ENCODE assay signal across 8 cellular contexts in genomic region chr3:4904801-4905695, GRCh38.
DNase-seq lines count a peak whose midpoint lies in the region; ATAC-seq and TF ChIP-seq lines count a peak whose summit lies in the region.

No MANE protein-coding gene starts in this region.

- intact Hi-C loops in activated CD4-positive, alpha-beta T cell treated with anti-CD3 and anti-CD28 coated beads, Interleukin-2, amount 10 ng/mL, durations not matched to agents 24 days and 14 days (cut with micrococcal nuclease) = loop anchor here (5.0 kb wide), 7 partner anchors 128 to 518 kb away; partner anchors contain the start of gene ITPR1
- intact Hi-C loops in activated CD4-positive, alpha-beta T cell treated with anti-CD3 and anti-CD28 coated beads for 36 hours (cut with DNase I, micrococcal nuclease) = loop anchor here (5.0 kb wide), 3 partner anchors 73 to 287 kb away; no protein-coding TSS in a partner anchor
- intact Hi-C loops in activated T-helper 1 cell treated with anti-CD3 and anti-CD28 coated beads, Interleukin-12 subunit alpha, Interleukin-12 subunit beta, Interleukin-2, Interleukin-4 antibody, amounts not matched to agents 30 ng/mL and 10 ng/mL and 1 ng/mL, durations not matched to agents 14 hours and 24 hours and 36 hours (cut with micrococcal nuclease) = loop anchor here (5.0 kb wide), 3 partner anchors 132 to 498 kb away; partner anchors contain the start of gene ARL8B
- intact Hi-C loops in right cardiac atrium (cut with DNase I) = loop anchor here in 1 of 4 donors (10.0 kb wide), 1 partner anchor 50 kb away; no protein-coding TSS in a partner anchor
- intact Hi-C loops in psoas muscle (cut with DNase I) = no loop called here

- POLR2A ChIA-PET in activated CD4-positive, alpha-beta T cell treated with anti-CD3 and anti-CD28 coated beads for 36 hours (lab: Charles Lee) = interaction anchor here (0.5 to 0.6 kb wide), 3 partner anchors 83 to 194 kb away, joined by 3 to 5 read pairs (median 3); no protein-coding TSS in a partner anchor

- H3K27me3 ChIP-seq in right cardiac atrium (ENCODE audit: control insufficient read depth, insufficient read depth) (no peaks in the 10 kb centered on the region), psoas muscle (ENCODE audit: insufficient read depth in 3 of 3, low read length in 2 of 3) (no peaks in the 10 kb centered on the region)

- H3K36me3 ChIP-seq in psoas muscle (ENCODE audit: insufficient read depth in 1 of 2, low read depth in 1 of 2) = no peaks in the 10 kb centered on the region

- H3K4me3 Mint-ChIP-seq in activated CD4-positive, alpha-beta T cell treated with anti-CD3 and anti-CD28 coated beads, Interleukin-2, amount 10 ng/mL, durations not matched to agents 24 days and 14 days = peak overlapping the region; percentile 60
- no peak overlapping the region for H3K4me3 Mint-ChIP-seq in activated CD4-positive, alpha-beta T cell treated with anti-CD3 and anti-CD28 coated beads for 36 hours
- peak overlapping the region; percentile 64 for H3K4me3 Mint-ChIP-seq in activated T-helper 1 cell treated with anti-CD3 and anti-CD28 coated beads, Interleukin-12 subunit alpha, Interleukin-12 subunit beta, Interleukin-2, Interleukin-4 antibody, amounts not matched to agents 30 ng/mL and 10 ng/mL and 1 ng/mL, durations not matched to agents 14 hours and 24 hours and 36 hours
- peak overlapping the region; percentile 65 for H3K4me3 Mint-ChIP-seq in type B pancreatic cell

- H3K9me3 ChIP-seq in right cardiac atrium (ENCODE audit: control insufficient read depth, low read length) (no peaks in the 10 kb centered on the region), psoas muscle (no peaks in the 10 kb centered on the region)

- peaks cover 4% of the 10 kb centered on the region for H3K36me3 Mint-ChIP-seq in activated CD4-positive, alpha-beta T cell treated with anti-CD3 and anti-CD28 coated beads, Interleukin-2, amount 10 ng/mL, durations not matched to agents 24 days and 14 days (ENCODE audit: low read depth)
- no peaks in the 10 kb centered on the region for H3K36me3 Mint-ChIP-seq in activated CD4-positive, alpha-beta T cell treated with anti-CD3 and anti-CD28 coated beads for 36 hours (ENCODE audit: low read depth)
- H3K36me3 Mint-ChIP-seq in activated T-helper 1 cell treated with anti-CD3 and anti-CD28 coated beads, Interleukin-12 subunit alpha, Interleukin-12 subunit beta, Interleukin-2, Interleukin-4 antibody, amounts not matched to agents 30 ng/mL and 10 ng/mL and 1 ng/mL, durations not matched to agents 14 hours and 24 hours and 36 hours (ENCODE audit: low read depth) = peaks cover 15% of the 10 kb centered on the region
- no peaks in the 10 kb centered on the region for H3K36me3 Mint-ChIP-seq in type B pancreatic cell

- H3K4me3 ChIP-seq in fibroblast of pulmonary artery (replicated peaks; ENCODE audit: low read depth, low read length) (no peak overlapping the region), right cardiac atrium (ENCODE audit: low read length) (no peak overlapping the region), psoas muscle (no peak overlapping the region)

- 62% methylated on average over 9 of the region's 9 CpGs for WGBS in right cardiac atrium
- 63 to 73% (median 65%) methylated on average over 9 of the region's 9 CpGs for WGBS in psoas muscle, 3 donors

- no peak for ATAC-seq in activated CD4-positive, alpha-beta T cell treated with anti-CD3 and anti-CD28 coated beads for 36 hours
- ATAC-seq in right cardiac atrium (no peak), psoas muscle (no peak)

- H3K27ac ChIP-seq in right cardiac atrium (ENCODE audit: low read length) (no peak overlapping the region), psoas muscle (no peak overlapping the region)

- H3K4me1 ChIP-seq in right cardiac atrium (ENCODE audit: control insufficient read depth, insufficient read depth, low read length) = peaks cover 4% of the 10 kb centered on the region
- H3K4me1 ChIP-seq in psoas muscle = no peaks in the 10 kb centered on the region

- CTCF ChIA-PET in activated CD4-positive, alpha-beta T cell treated with anti-CD3 and anti-CD28 coated beads for 36 hours (lab: Charles Lee) = interaction anchor here (0.6 to 2.2 kb wide), 8 partner anchors 38 to 547 kb away, joined by 3 to 21 read pairs (median 4); partner anchors contain the start of gene BHLHE40

- TF ChIP-seq CTCF in fibroblast of pulmonary artery (IDR thresholded peaks at IDR 0.05; ENCODE audit: low read length, missing control alignments) = no peak
- no peak for TF ChIP-seq CTCF in type B pancreatic cell (conservative IDR thresholded peaks at IDR 0.05)
- no peak for TF ChIP-seq CTCF in psoas muscle (IDR thresholded peaks at IDR 0.05)

- H3K27ac Mint-ChIP-seq in activated CD4-positive, alpha-beta T cell treated with anti-CD3 and anti-CD28 coated beads, Interleukin-2, amount 10 ng/mL, durations not matched to agents 24 days and 14 days = peak overlapping the region; percentile 88
- H3K27ac Mint-ChIP-seq in activated CD4-positive, alpha-beta T cell treated with anti-CD3 and anti-CD28 coated beads for 36 hours = no peak overlapping the region
- peak overlapping the region; percentile 94 for H3K27ac Mint-ChIP-seq in activated T-helper 1 cell treated with anti-CD3 and anti-CD28 coated beads, Interleukin-12 subunit alpha, Interleukin-12 subunit beta, Interleukin-2, Interleukin-4 antibody, amounts not matched to agents 30 ng/mL and 10 ng/mL and 1 ng/mL, durations not matched to agents 14 hours and 24 hours and 36 hours
- peak overlapping the region; percentile 95 for H3K27ac Mint-ChIP-seq in type B pancreatic cell

- H3K9me3 Mint-ChIP-seq in activated CD4-positive, alpha-beta T cell treated with anti-CD3 and anti-CD28 coated beads, Interleukin-2, amount 10 ng/mL, durations not matched to agents 24 days and 14 days = peaks cover 4% of the 10 kb centered on the region
- peaks cover 4% of the 10 kb centered on the region for H3K9me3 Mint-ChIP-seq in activated CD4-positive, alpha-beta T cell treated with anti-CD3 and anti-CD28 coated beads for 36 hours (ENCODE audit: low read depth)
- peaks cover 7% of the 10 kb centered on the region for H3K9me3 Mint-ChIP-seq in activated T-helper 1 cell treated with anti-CD3 and anti-CD28 coated beads, Interleukin-12 subunit alpha, Interleukin-12 subunit beta, Interleukin-2, Interleukin-4 antibody, amounts not matched to agents 30 ng/mL and 10 ng/mL and 1 ng/mL, durations not matched to agents 14 hours and 24 hours and 36 hours
- H3K9me3 Mint-ChIP-seq in type B pancreatic cell = no peaks in the 10 kb centered on the region

- no peaks in the 10 kb centered on the region for H3K27me3 Mint-ChIP-seq in activated CD4-positive, alpha-beta T cell treated with anti-CD3 and anti-CD28 coated beads, Interleukin-2, amount 10 ng/mL, durations not matched to agents 24 days and 14 days
- no peaks in the 10 kb centered on the region for H3K27me3 Mint-ChIP-seq in activated CD4-positive, alpha-beta T cell treated with anti-CD3 and anti-CD28 coated beads for 36 hours
- H3K27me3 Mint-ChIP-seq in activated T-helper 1 cell treated with anti-CD3 and anti-CD28 coated beads, Interleukin-12 subunit alpha, Interleukin-12 subunit beta, Interleukin-2, Interleukin-4 antibody, amounts not matched to agents 30 ng/mL and 10 ng/mL and 1 ng/mL, durations not matched to agents 14 hours and 24 hours and 36 hours (ENCODE audit: insufficient read depth) = no peaks in the 10 kb centered on the region
- no peaks in the 10 kb centered on the region for H3K27me3 Mint-ChIP-seq in type B pancreatic cell

- DNase-seq in activated CD4-positive, alpha-beta T cell treated with anti-CD3 and anti-CD28 coated beads, Interleukin-2, amount 10 ng/mL, durations not matched to agents 24 days and 14 days = peak; percentile 64
- DNase-seq in activated CD4-positive, alpha-beta T cell treated with anti-CD3 and anti-CD28 coated beads for 36 hours = no peak
- DNase-seq in activated T-helper 1 cell treated with anti-CD3 and anti-CD28 coated beads, Interleukin-12 subunit alpha, Interleukin-12 subunit beta, Interleukin-2, Interleukin-4 antibody, amounts not matched to agents 30 ng/mL and 10 ng/mL and 1 ng/mL, durations not matched to agents 14 hours and 24 hours and 36 hours (ENCODE audit: low spot score) = no peak
- peak; percentile 66 for DNase-seq in fibroblast of pulmonary artery (ENCODE audit: low read depth)
- DNase-seq in type B pancreatic cell (ENCODE audit: extremely low spot score, unreplicated experiment) = no peak
- DNase-seq in right cardiac atrium = no peak
- no peak for DNase-seq in psoas muscle
- DNase-seq in NCI-H187 (lab: John Stamatoyannopoulos, UW) = no peak

- H3K4me1 Mint-ChIP-seq in activated CD4-positive, alpha-beta T cell treated with anti-CD3 and anti-CD28 coated beads, Interleukin-2, amount 10 ng/mL, durations not matched to agents 24 days and 14 days = peaks cover 77% of the 10 kb centered on the region
- H3K4me1 Mint-ChIP-seq in activated CD4-positive, alpha-beta T cell treated with anti-CD3 and anti-CD28 coated beads for 36 hours = peaks cover 81% of the 10 kb centered on the region
- peaks cover 90% of the 10 kb centered on the region for H3K4me1 Mint-ChIP-seq in activated T-helper 1 cell treated with anti-CD3 and anti-CD28 coated beads, Interleukin-12 subunit alpha, Interleukin-12 subunit beta, Interleukin-2, Interleukin-4 antibody, amounts not matched to agents 30 ng/mL and 10 ng/mL and 1 ng/mL, durations not matched to agents 14 hours and 24 hours and 36 hours (ENCODE audit: low read depth)
- peaks cover 50% of the 10 kb centered on the region for H3K4me1 Mint-ChIP-seq in type B pancreatic cell (ENCODE audit: unreplicated experiment)

Comparison
In these comparisons a context has a peak if more than half of its experiments do, and no peak if none do; other contexts are left out.
1. DNase-seq: peak in activated CD4-positive, alpha-beta T cell treated with anti-CD3 and anti-CD28 coated beads, Interleukin-2, amount 10 ng/mL, durations not matched to agents 24 days and 14 days (single experiment) and fibroblast of pulmonary artery (single experiment); none in activated CD4-positive, alpha-beta T cell treated with anti-CD3 and anti-CD28 coated beads for 36 hours (single experiment), activated T-helper 1 cell treated with anti-CD3 and anti-CD28 coated beads, Interleukin-12 subunit alpha, Interleukin-12 subunit beta, Interleukin-2, Interleukin-4 antibody, amounts not matched to agents 30 ng/mL and 10 ng/mL and 1 ng/mL, durations not matched to agents 14 hours and 24 hours and 36 hours (single experiment), type B pancreatic cell (single experiment), right cardiac atrium (0 of 3), psoas muscle (0 of 2) and NCI-H187 (0 of 2).
2. intact Hi-C loops: an anchor here in activated CD4-positive, alpha-beta T cell treated with anti-CD3 and anti-CD28 coated beads, Interleukin-2, amount 10 ng/mL, durations not matched to agents 24 days and 14 days (5.0 kb wide), activated CD4-positive, alpha-beta T cell treated with anti-CD3 and anti-CD28 coated beads for 36 hours (5.0 kb wide) and activated T-helper 1 cell treated with anti-CD3 and anti-CD28 coated beads, Interleukin-12 subunit alpha, Interleukin-12 subunit beta, Interleukin-2, Interleukin-4 antibody, amounts not matched to agents 30 ng/mL and 10 ng/mL and 1 ng/mL, durations not matched to agents 14 hours and 24 hours and 36 hours (5.0 kb wide); none called in psoas muscle.